In the genomic region with DNA sequence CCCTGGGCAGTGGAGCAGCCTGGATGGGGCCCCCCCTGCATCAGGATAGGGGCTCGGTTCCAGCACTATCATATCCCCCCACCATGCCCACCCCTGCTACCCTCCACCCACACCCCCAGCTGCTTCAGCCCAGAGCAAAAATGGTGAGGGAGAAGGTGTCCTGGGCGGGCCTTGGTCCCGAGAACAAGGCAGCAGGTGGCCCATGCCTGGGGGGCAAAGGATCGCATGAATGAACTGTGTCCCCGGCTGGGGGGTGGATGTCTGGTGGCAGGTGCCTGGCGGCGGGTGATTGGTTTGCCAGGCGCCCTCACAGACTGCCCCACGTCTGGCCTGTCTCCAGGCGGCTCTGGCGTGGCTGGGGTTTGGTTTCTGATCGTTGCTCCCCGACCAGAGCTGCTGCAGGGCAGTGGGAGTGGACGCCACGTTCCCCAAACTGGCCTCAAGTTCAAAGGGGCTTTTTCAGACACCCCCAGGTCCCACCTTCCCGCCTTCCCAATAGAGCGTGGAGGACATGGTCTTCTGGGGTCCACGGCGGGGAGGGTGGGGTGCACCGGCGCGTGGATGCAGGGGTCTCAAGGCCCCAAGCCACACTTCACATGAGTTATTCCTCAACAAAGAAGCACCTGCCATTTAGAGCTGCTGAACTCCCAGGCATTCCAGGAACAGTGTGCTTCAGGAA, we compare ENCODE assay signal across 11 cellular contexts.
DNase-seq lines count a peak whose midpoint lies in the region; ATAC-seq and TF ChIP-seq lines count a peak whose summit lies in the region.
"Had no signal": no experiment of that assay in that cellular context is flagged by ENCODE, and none has a peak within 500 bp of the region (broad histone marks: within the 10 kb centered on the region; RNA-seq: fewer than 3 reads in every experiment).

No MANE protein-coding gene starts in this region.

- H3K27ac Mint-ChIP-seq in nephron, result peak overlapping the region in 2 of 3 experiments; percentile 80 to 82

- peaks cover 36% of the 10 kb centered on the region for H3K4me1 Mint-ChIP-seq in nephron

- no peak for TF ChIP-seq CTCF in nephron (IDR thresholded peaks at IDR 0.05; ENCODE audit: unreplicated experiment in 3 of 3)

- H3K9me3 Mint-ChIP-seq in nephron, result no peaks in the 10 kb centered on the region

- peaks cover 2% of the 10 kb centered on the region for H3K36me3 Mint-ChIP-seq in nephron (ENCODE audit: low read depth)

- ATAC-seq in GM21619 (IDR thresholded peaks at IDR 0.05; ENCODE audit: unreplicated experiment), result no peak

- peaks cover 9% of the 10 kb centered on the region for H3K27me3 Mint-ChIP-seq in nephron (ENCODE audit: low read depth)

- DNase-seq in DMS 273 (lab: John Stamatoyannopoulos, UW; ENCODE audit: unreplicated experiment) (peak; percentile 52), DMS 273 treated with DMSO at 0.1 percent for 48 hours (lab: John Stamatoyannopoulos, UW) (no peak), NCI-H146 (lab: John Stamatoyannopoulos, UW) (peak; percentile 82), SHP77 treated with DMSO at 0.1 percent for 48 hours (lab: John Stamatoyannopoulos, UW) (peak; percentile 33), NCI-H446 (lab: John Stamatoyannopoulos, UW) (no peak), D341Med (ENCODE audit: low spot score) (no peak)
- DNase-seq: DND-41; effector CD4-positive, alpha-beta T cell; nucleus accumbens had no signal

- H3K4me3 Mint-ChIP-seq in nephron, result no peak overlapping the region

Comparison
In these comparisons a context has a peak if more than half of its experiments do, and no peak if none do; other contexts are left out.
1. DNase-seq: peak in DMS 273 (single experiment), NCI-H146 (single experiment) and SHP77 treated with DMSO at 0.1 percent for 48 hours (single experiment); none in DMS 273 treated with DMSO at 0.1 percent for 48 hours (single experiment), NCI-H446 (0 of 2) and D341Med (single experiment).